In the genomic region with DNA sequence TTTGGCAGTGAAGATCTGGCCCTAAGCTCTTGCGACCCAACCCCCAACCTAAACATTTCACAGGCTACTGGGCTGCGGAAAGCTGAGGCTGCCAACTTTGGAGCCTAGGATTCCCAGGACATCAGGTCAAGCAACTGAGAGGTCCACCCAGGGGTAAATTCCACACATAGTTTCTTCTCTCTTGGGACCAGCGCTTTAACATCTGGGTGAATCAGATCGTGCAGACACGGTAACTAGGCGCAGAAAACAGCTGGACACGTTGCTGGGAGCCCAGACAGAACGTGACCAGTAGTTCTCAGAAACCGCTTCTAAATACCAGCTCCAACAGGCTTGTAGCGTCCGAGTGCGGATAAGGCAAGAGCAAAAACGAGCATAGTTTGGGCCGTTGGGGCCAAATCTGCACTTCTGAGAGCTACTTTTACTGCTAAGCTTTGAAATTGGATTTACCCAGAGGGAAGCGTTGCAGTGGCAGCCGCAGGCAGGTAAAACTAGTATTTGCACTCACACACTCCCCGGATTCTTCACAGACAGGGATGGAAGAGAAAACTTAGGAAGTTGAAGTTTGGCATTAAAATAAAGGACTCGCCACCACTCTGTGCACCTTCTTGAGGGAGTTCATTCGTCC, we compare ENCODE assay signal across 1 cellular context.
A peak's percentile ranks its signal among the peaks of the same experiment; 100 is the strongest.
TF ChIP-seq lines count a peak whose summit lies in the region.

No MANE protein-coding gene starts in this region.

TF ChIP-seq in HepG2, 621 proteins besides CTCF, POLR2A, EP300 and RAD21 (continues in another document):
- TF ChIP-seq ZNF446 (CRISPR knock-in tag; IDR thresholded peaks at IDR 0.05), result no peak
- no peak for TF ChIP-seq MEIS1 (CRISPR knock-in tag; IDR thresholded peaks at IDR 0.05; ENCODE audit: borderline replicate concordance)
- TF ChIP-seq FOXJ3 (CRISPR knock-in tag; IDR thresholded peaks at IDR 0.05; ENCODE audit: borderline replicate concordance), result no peak
- no peak for TF ChIP-seq ZNF703 (CRISPR knock-in tag; IDR thresholded peaks at IDR 0.05; ENCODE audit: borderline replicate concordance)
- no peak for TF ChIP-seq KLF11 (CRISPR knock-in tag; IDR thresholded peaks at IDR 0.05)
- TF ChIP-seq, protein P1, sequence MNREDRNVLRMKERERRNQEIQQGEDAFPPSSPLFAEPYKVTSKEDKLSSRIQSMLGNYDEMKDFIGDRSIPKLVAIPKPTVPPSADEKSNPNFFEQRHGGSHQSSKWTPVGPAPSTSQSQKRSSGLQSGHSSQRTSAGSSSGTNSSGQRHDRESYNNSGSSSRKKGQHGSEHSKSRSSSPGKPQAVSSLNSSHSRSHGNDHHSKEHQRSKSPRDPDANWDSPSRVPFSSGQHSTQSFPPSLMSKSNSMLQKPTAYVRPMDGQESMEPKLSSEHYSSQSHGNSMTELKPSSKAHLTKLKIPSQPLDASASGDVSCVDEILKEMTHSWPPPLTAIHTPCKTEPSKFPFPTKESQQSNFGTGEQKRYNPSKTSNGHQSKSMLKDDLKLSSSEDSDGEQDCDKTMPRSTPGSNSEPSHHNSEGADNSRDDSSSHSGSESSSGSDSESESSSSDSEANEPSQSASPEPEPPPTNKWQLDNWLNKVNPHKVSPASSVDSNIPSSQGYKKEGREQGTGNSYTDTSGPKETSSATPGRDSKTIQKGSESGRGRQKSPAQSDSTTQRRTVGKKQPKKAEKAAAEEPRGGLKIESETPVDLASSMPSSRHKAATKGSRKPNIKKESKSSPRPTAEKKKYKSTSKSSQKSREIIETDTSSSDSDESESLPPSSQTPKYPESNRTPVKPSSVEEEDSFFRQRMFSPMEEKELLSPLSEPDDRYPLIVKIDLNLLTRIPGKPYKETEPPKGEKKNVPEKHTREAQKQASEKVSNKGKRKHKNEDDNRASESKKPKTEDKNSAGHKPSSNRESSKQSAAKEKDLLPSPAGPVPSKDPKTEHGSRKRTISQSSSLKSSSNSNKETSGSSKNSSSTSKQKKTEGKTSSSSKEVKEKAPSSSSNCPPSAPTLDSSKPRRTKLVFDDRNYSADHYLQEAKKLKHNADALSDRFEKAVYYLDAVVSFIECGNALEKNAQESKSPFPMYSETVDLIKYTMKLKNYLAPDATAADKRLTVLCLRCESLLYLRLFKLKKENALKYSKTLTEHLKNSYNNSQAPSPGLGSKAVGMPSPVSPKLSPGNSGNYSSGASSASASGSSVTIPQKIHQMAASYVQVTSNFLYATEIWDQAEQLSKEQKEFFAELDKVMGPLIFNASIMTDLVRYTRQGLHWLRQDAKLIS (CRISPR knock-in tag; IDR thresholded peaks at IDR 0.05), result no peak
- TF ChIP-seq, protein P2, sequence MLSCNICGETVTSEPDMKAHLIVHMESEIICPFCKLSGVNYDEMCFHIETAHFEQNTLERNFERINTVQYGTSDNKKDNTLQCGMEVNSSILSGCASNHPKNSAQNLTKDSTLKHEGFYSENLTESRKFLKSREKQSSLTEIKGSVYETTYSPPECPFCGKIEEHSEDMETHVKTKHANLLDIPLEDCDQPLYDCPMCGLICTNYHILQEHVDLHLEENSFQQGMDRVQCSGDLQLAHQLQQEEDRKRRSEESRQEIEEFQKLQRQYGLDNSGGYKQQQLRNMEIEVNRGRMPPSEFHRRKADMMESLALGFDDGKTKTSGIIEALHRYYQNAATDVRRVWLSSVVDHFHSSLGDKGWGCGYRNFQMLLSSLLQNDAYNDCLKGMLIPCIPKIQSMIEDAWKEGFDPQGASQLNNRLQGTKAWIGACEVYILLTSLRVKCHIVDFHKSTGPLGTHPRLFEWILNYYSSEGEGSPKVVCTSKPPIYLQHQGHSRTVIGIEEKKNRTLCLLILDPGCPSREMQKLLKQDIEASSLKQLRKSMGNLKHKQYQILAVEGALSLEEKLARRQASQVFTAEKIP (CRISPR knock-in tag; IDR thresholded peaks at IDR 0.05; ENCODE audit: borderline replicate concordance), result no peak
- no peak for TF ChIP-seq FOXM1 (CRISPR knock-in tag; IDR thresholded peaks at IDR 0.05)
- no peak for TF ChIP-seq MAFK (conservative IDR thresholded peaks at IDR 0.05 in 1 of 2, IDR thresholded peaks at IDR 0.05 in 1 of 2; ENCODE audit: low read length in 2 of 2)
- TF ChIP-seq, protein P3, sequence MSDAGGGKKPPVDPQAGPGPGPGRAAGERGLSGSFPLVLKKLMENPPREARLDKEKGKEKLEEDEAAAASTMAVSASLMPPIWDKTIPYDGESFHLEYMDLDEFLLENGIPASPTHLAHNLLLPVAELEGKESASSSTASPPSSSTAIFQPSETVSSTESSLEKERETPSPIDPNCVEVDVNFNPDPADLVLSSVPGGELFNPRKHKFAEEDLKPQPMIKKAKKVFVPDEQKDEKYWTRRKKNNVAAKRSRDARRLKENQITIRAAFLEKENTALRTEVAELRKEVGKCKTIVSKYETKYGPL (CRISPR knock-in tag; IDR thresholded peaks at IDR 0.05), result no peak
- TF ChIP-seq ZNF792 (CRISPR knock-in tag; IDR thresholded peaks at IDR 0.05), result no peak
- TF ChIP-seq ZNF276 (CRISPR knock-in tag; IDR thresholded peaks at IDR 0.05; ENCODE audit: low read depth), result no peak; the same call in 1 of the 2 replicates
- TF ChIP-seq ZBTB42 (CRISPR knock-in tag; IDR thresholded peaks at IDR 0.05), result peak; percentile 45; the same call in 1 of the 2 replicates
- TF ChIP-seq KDM4B (CRISPR knock-in tag; IDR thresholded peaks at IDR 0.05), result no peak
- TF ChIP-seq U2AF2 (IDR thresholded peaks at IDR 0.05; ENCODE audit: low read depth, low read length), result no peak
- TF ChIP-seq SIN3A (IDR thresholded peaks at IDR 0.05; ENCODE audit: borderline replicate concordance, low read depth, low read length), result no peak
- TF ChIP-seq, protein P4, sequence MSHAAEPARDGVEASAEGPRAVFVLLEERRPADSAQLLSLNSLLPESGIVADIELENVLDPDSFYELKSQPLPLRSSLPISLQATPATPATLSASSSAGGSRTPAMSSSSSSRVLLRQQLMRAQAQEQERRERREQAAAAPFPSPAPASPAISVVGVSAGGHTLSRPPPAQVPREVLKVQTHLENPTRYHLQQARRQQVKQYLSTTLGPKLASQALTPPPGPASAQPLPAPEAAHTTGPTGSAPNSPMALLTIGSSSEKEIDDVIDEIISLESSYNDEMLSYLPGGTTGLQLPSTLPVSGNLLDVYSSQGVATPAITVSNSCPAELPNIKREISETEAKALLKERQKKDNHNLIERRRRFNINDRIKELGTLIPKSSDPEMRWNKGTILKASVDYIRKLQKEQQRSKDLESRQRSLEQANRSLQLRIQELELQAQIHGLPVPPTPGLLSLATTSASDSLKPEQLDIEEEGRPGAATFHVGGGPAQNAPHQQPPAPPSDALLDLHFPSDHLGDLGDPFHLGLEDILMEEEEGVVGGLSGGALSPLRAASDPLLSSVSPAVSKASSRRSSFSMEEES (CRISPR knock-in tag; IDR thresholded peaks at IDR 0.05), result no peak
- TF ChIP-seq, protein P5, sequence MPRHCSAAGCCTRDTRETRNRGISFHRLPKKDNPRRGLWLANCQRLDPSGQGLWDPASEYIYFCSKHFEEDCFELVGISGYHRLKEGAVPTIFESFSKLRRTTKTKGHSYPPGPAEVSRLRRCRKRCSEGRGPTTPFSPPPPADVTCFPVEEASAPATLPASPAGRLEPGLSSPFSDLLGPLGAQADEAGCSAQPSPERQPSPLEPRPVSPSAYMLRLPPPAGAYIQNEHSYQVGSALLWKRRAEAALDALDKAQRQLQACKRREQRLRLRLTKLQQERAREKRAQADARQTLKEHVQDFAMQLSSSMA (CRISPR knock-in tag; IDR thresholded peaks at IDR 0.05), result no peak
- TF ChIP-seq ZNF816 (CRISPR knock-in tag; IDR thresholded peaks at IDR 0.05; ENCODE audit: borderline replicate concordance), result 0 out of 2 replicates have a peak, but pooled peaks have one; percentile 63
- 0 out of 2 replicates have a peak, but pooled peaks have one; percentile 51 for TF ChIP-seq ZNF343 (CRISPR knock-in tag; IDR thresholded peaks at IDR 0.05)
- no peak for TF ChIP-seq NBN (conservative IDR thresholded peaks at IDR 0.05)
- TF ChIP-seq ZEB1 (IDR thresholded peaks at IDR 0.05; ENCODE audit: insufficient replicate concordance, low read depth), result no peak
- peak; percentile 3; the same call in 1 of the 2 replicates for TF ChIP-seq ZNF609 (CRISPR knock-in tag; IDR thresholded peaks at IDR 0.05; ENCODE audit: borderline replicate concordance)
- TF ChIP-seq ZIK1 (CRISPR knock-in tag; IDR thresholded peaks at IDR 0.05; ENCODE audit: borderline replicate concordance, low read depth), result no peak
- no peak for TF ChIP-seq PRDM10 (CRISPR knock-in tag; IDR thresholded peaks at IDR 0.05; ENCODE audit: low read depth)
- peak; percentile 63; the same call in 1 of the 2 replicates for TF ChIP-seq ZC3H13 (CRISPR knock-in tag; IDR thresholded peaks at IDR 0.05)
- TF ChIP-seq ZNF883 (CRISPR knock-in tag; IDR thresholded peaks at IDR 0.05; ENCODE audit: not compliant biosample characterization), result peak; percentile 4
- no peak for TF ChIP-seq CHD4 (IDR thresholded peaks at IDR 0.05; ENCODE audit: borderline replicate concordance, low read length)
